ENCODE assay signal across 22 cellular contexts in the genomic region with DNA sequence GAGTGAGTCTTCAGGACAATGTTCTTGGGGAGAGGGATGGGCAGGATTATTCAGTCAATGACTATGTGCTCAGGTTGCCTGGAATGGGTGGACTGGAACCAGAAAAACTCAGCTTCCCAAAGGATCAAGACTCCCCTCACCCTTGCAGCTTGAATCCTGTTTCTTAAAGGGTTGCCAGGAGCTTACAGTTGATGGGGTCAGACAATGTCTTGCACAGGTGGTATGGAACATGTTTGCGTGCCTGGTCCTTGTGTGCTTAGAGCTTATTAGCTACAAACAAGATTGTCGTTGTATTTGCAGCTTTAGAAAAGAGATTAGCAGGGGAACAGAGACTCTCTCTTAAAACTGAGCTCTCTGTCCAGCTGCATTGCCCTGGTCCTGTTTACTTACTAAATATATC. TPM values are rescaled to one million over a fixed set of nuclear protein-coding genes. Genes with fewer than 3 reads are reported as not detected.
A peak's percentile ranks its signal among the peaks of the same experiment; 100 is the strongest.
DNase-seq lines count a peak whose midpoint lies in the region; ATAC-seq and TF ChIP-seq lines count a peak whose summit lies in the region.
"Had no signal": no experiment of that assay in that cellular context is flagged by ENCODE, and none has a peak within 500 bp of the region (broad histone marks: within the 10 kb centered on the region; RNA-seq: fewer than 3 reads in every experiment).

No MANE protein-coding gene starts in this region.

- WGBS in GM23248 (ENCODE audit: low coverage in 1 of 2, low lambda C conversion rate in 2 of 2, missing lambda C conversion rate in 2 of 2), 2 experiments: 80% methylated on average over 2 of the region's 2 CpGs

- POLR2A ChIA-PET in PC-9 (lab: Charles Lee; ENCODE audit: unreplicated experiment): interaction anchor here (0.9 kb wide), 1 partner anchor 62 kb away, joined by 3 read pairs; no protein-coding TSS in a partner anchor

- H3K9me2 ChIP-seq in GM23248 (ENCODE audit: insufficient read depth): no peaks in the 10 kb centered on the region
- no peaks in the 10 kb centered on the region for H3K9me2 ChIP-seq in PC-9 (ENCODE audit: insufficient read depth)
- H3K9me2 ChIP-seq: SK-N-SH had no signal

- TF ChIP-seq CTCF in PC-9 (conservative IDR thresholded peaks at IDR 0.05) (no peak), epithelial cell of esophagus (IDR thresholded peaks at IDR 0.05; ENCODE audit: insufficient read depth, low read depth, low read length, missing control alignments) (no peak), gastrocnemius medialis (IDR thresholded peaks at IDR 0.05 in 4 of 5, conservative IDR thresholded peaks at IDR 0.05 in 1 of 5) (no peak)

- peak overlapping the region; percentile 5; the same call in 1 of the 2 replicates for H3K4me3 ChIP-seq in GM23248
- H3K4me3 ChIP-seq in PC-9: no peak overlapping the region
- H3K4me3 ChIP-seq in epithelial cell of esophagus (ENCODE audit: low read length): no peak overlapping the region
- no peak overlapping the region for H3K4me3 ChIP-seq in gastrocnemius medialis

- H3K4me2 ChIP-seq in GM23248 (ENCODE audit: unreplicated experiment) (peak overlapping the region; percentile 74), PC-9 (no peak overlapping the region)
- H3K4me2 ChIP-seq: SK-N-SH had no signal

- H4K20me1 ChIP-seq in GM23248 (ENCODE audit: insufficient read depth) (no peaks in the 10 kb centered on the region), PC-9 (ENCODE audit: insufficient read depth) (no peaks in the 10 kb centered on the region)

- H3K79me2 ChIP-seq in GM23248 (ENCODE audit: insufficient read depth) (no peaks in the 10 kb centered on the region), PC-9 (ENCODE audit: low read depth) (no peaks in the 10 kb centered on the region)

- no peaks in the 10 kb centered on the region for H3K27me3 ChIP-seq in GM23248 (replicated peaks; ENCODE audit: insufficient read depth)
- H3K27me3 ChIP-seq in PC-9 (ENCODE audit: insufficient read depth, low read depth): no peaks in the 10 kb centered on the region
- no peaks in the 10 kb centered on the region for H3K27me3 ChIP-seq in gastrocnemius medialis

- TSS peak; percentile 16 for BruUV-seq in PC-9 (replicated peaks; lab: Mats Ljungman, UMichigan)

- H3K9ac ChIP-seq in GM23248: no peak overlapping the region
- H3K9ac ChIP-seq: SK-N-SH had no signal

- no peak for ATAC-seq in HG03442 (IDR thresholded peaks at IDR 0.05; ENCODE audit: unreplicated experiment)
- ATAC-seq in gastrocnemius medialis: no peak
- ATAC-seq: T-cell had no signal

- H3K9me3 ChIP-seq in GM23248 (ENCODE audit: low read depth) (no peaks in the 10 kb centered on the region), PC-9 (ENCODE audit: insufficient read depth, low read depth) (peaks cover 7% of the 10 kb centered on the region; the same call in 1 of the 2 replicates), gastrocnemius medialis (no peaks in the 10 kb centered on the region)
- H3K9me3 ChIP-seq: SK-N-SH had no signal

- H3F3A ChIP-seq in GM23248 (ENCODE audit: insufficient read depth): peaks cover 17% of the 10 kb centered on the region; the same call in 1 of the 2 replicates
- peaks cover 38% of the 10 kb centered on the region for H3F3A ChIP-seq in PC-9 (ENCODE audit: insufficient read depth, low read depth)

- CTCF ChIA-PET in PC-9 (lab: Charles Lee): no interaction called here

- in situ Hi-C loops in GM23248 (cut with MboI) (no loop called here), gastrocnemius medialis (cut with MboI; ENCODE audit: low sequenced_read_pairs in 4 of 4) (no loop called here)

- no peak for TF ChIP-seq POLR2A in gastrocnemius medialis (IDR thresholded peaks at IDR 0.05)

- peaks cover 40% of the 10 kb centered on the region for H3K4me1 ChIP-seq in GM23248 (ENCODE audit: insufficient read depth)
- H3K4me1 ChIP-seq in PC-9 (replicated peaks; ENCODE audit: insufficient read depth): peaks cover 49% of the 10 kb centered on the region
- H3K4me1 ChIP-seq in gastrocnemius medialis: no peaks in the 10 kb centered on the region

- H3K36me3 ChIP-seq in GM23248 (ENCODE audit: low read depth) (no peaks in the 10 kb centered on the region), PC-9 (ENCODE audit: low read depth) (no peaks in the 10 kb centered on the region), gastrocnemius medialis (no peaks in the 10 kb centered on the region)

- H2AFZ ChIP-seq in GM23248: 0 out of 2 replicates have a peak overlapping the region, but pooled peaks have one; percentile 2
- no peak overlapping the region for H2AFZ ChIP-seq in PC-9

- intact Hi-C loops in PC-9 (cut with micrococcal nuclease; ENCODE audit: unreplicated experiment) (loop anchor here (5.0 to 10.0 kb wide), 3 partner anchors 62 to 854 kb away; partner anchors contain the start of gene NOD1), gastrocnemius medialis (cut with DNase I; ENCODE audit: low total_unique reads) (no loop called here)

- DNase-seq in GM23248 (no peak), NCI-H524 (lab: John Stamatoyannopoulos, UW) (peak; percentile 3 to 67), PC-9 (no peak), epithelial cell of esophagus (ENCODE audit: low read depth) (peak; percentile 36), GM03348 (ENCODE audit: low spot score) (no peak), gastrocnemius medialis (no peak)
- DNase-seq in stimulated activated CD4-positive, alpha-beta T cell treated with anti-CD3 and anti-CD28 coated beads, Interleukin-4, amount 100 ng/mL, for 1 hour: no peak
- DNase-seq: CD4-positive, CD25-positive, alpha-beta regulatory T cell; DMS79 treated with DMSO at 0.1 percent for 48 hours; IMR-90; Kasumi-1; MM.1S; NCI-H1092 treated with DMSO at 0.1 percent for 48 hours; NCI-H1694 treated with DMSO at 0.1 percent for 48 hours; NCI-H2171; NCI-H446; SK-N-SH; T-cell; T-helper 9 cell had no signal

- H3K27ac ChIP-seq in GM23248 (no peak overlapping the region), PC-9 (no peak overlapping the region), gastrocnemius medialis (no peak overlapping the region)

RNA-seq across cellular contexts. Expression of gene PRR15, which starts 56.9 kb away (rescaled TPM):
- 6.1 and 11.5 TPM in 2 replicates for total RNA-seq in GM23248 (2014; rRNA removed; shearing (Covaris generic))
- polyA plus RNA-seq in GM23248 (2016; fragmentation: Nextera tagmentation; extraction: Ambion mirVana): 9.2 and 11.5 TPM in 2 replicates
- 64.9 and 71.6 TPM in 2 replicates for total RNA-seq in PC-9 (2021)
- 1 to 10 TPM in 1 of 4 donors, under 1 TPM in 1, not detected in 2; 0.20 to 1.3 TPM for total RNA-seq in gastrocnemius medialis
- total RNA-seq: B cell; CD4-positive, CD25-positive, alpha-beta regulatory T cell; G401; IMR-90 had no signal
- polyA plus RNA-seq: CD4-positive, CD25-positive, alpha-beta regulatory T cell; IMR-90 had no signal

Comparison
In these comparisons a context has a peak if more than half of its experiments do, and no peak if none do; other contexts are left out.
1. DNase-seq: peak in NCI-H524 (2 of 2) and epithelial cell of esophagus (single experiment); none in GM23248 (single experiment), PC-9 (0 of 2), stimulated activated CD4-positive, alpha-beta T cell treated with anti-CD3 and anti-CD28 coated beads, Interleukin-4, amount 100 ng/mL, for 1 hour (single experiment), GM03348 (single experiment) and gastrocnemius medialis (0 of 2).